9 cellular contexts compared by ENCODE assay signal in the genomic region with DNA sequence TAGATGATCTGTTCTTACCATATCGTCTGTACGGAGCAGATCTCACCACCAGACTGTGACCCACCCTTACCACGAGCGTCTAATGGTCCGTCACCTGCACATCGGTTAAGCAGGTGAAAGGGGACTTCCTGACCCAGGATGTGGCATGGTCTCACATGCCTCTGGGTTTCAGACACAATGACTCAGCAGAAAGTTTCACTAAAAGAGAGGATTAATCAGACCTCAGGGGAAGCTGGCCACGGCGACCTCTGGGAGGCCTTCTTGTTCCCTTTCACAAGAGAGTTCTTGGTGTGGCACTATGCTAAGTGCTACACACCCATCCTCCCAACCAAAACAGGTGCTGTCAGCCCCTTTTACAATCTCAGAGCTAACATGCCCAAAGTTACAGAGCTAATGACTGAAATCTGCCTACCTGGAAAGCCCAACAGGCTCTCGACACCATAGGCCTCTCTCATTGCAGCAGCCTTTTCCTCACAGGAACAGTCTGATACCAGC. TPM values are rescaled to one million over a fixed set of nuclear protein-coding genes. Genes with fewer than 3 reads are reported as not detected.
A peak's percentile ranks its signal among the peaks of the same experiment; 100 is the strongest.
DNase-seq lines count a peak whose midpoint lies in the region; ATAC-seq, FAIRE-seq and TF ChIP-seq lines count a peak whose summit lies in the region.
"Had no signal": no experiment of that assay in that cellular context is flagged by ENCODE, and none has a peak within 500 bp of the region (broad histone marks: within the 10 kb centered on the region; RNA-seq: fewer than 3 reads in every experiment).

No MANE protein-coding gene starts in this region.

- no peak overlapping the region for H4K5ac ChIP-seq in H1 (ENCODE audit: insufficient read length, low read depth, low read length)

- H3K4me3 ChIP-seq in H1 (ENCODE audit: extremely low read depth in 1 of 4, insufficient read depth in 2 of 4, low read depth in 3 of 4, low read length in 4 of 4) (no peak overlapping the region), vagina (no peak overlapping the region)
- H3K4me3 ChIP-seq: thoracic aorta had no signal

- no peak overlapping the region for H3K9ac ChIP-seq in H1 (replicated peaks in 1 of 4; ENCODE audit: extremely low read depth in 1 of 4, low read depth in 3 of 4, low read length in 3 of 4)

- CTCF ChIA-PET in H1 (lab: Charles Lee; ENCODE audit: partially characterized antibody), result interaction anchor here (0.6 to 1.5 kb wide), 2 partner anchors 9 to 124 kb away, joined by 3 to 4 read pairs; no protein-coding TSS in a partner anchor

- 81% methylated on average over 9 of the region's 9 CpGs; no CpG with 5 or more reads in 1 of the 2 experiments for WGBS in H1 (ENCODE audit: extremely low coverage in 1 of 2, insufficient coverage in 1 of 2, insufficient read length in 1 of 2, insufficient replicate concordance in 2 of 2, low coverage in 1 of 2, low lambda C conversion rate in 2 of 2, missing lambda C conversion rate in 1 of 2), 2 experiments

- no peak for TF ChIP-seq POLR2A in H1 (IDR thresholded peaks at IDR 0.05; ENCODE audit: control extremely low read depth in 1 of 2, low read depth in 2 of 2, low read length in 2 of 2)
- TF ChIP-seq POLR2A in vagina (IDR thresholded peaks at IDR 0.05), result no peak

- H2BK5ac ChIP-seq in H1 (ENCODE audit: low read depth, low read length), result peak overlapping the region; percentile 71

- no peak overlapping the region for H4K8ac ChIP-seq in H1 (ENCODE audit: extremely low read depth, insufficient read depth, low read length)

- no peak overlapping the region for H3K14ac ChIP-seq in H1 (ENCODE audit: insufficient read length)

- peaks cover 0 to 9% (median 4%) of the 10 kb centered on the region in 4 experiments; a peak in 6 of 7 replicates for H3K4me1 ChIP-seq in H1 (replicated peaks in 1 of 4; ENCODE audit: control insufficient read depth in 3 of 4, insufficient read depth in 4 of 4, low read length in 3 of 4)
- peaks cover 8% of the 10 kb centered on the region for H3K4me1 ChIP-seq in vagina

- intact Hi-C loops in vagina (cut with DNase I), result no loop called here

- no peak overlapping the region for H3K23ac ChIP-seq in H1 (ENCODE audit: insufficient read length)

- H3K27ac ChIP-seq in H1 (ENCODE audit: low read depth, low read length) (0 out of 2 replicates have a peak overlapping the region, but pooled peaks have one; percentile 14), vagina (no peak overlapping the region)
- H3K27ac ChIP-seq: thoracic aorta had no signal

- H3K79me1 ChIP-seq in H1 (ENCODE audit: low read depth, low read length), result no peaks in the 10 kb centered on the region

- no peak overlapping the region for H2BK120ac ChIP-seq in H1 (replicated peaks; ENCODE audit: low read depth, low read length)

- H3K27me3 ChIP-seq in H1 (replicated peaks in 1 of 4; ENCODE audit: control insufficient read depth in 3 of 4, extremely low read depth in 1 of 4, insufficient read depth in 3 of 4, low read length in 3 of 4), result no peaks in the 10 kb centered on the region
- no peaks in the 10 kb centered on the region for H3K27me3 ChIP-seq in vagina

- POLR2A ChIA-PET in H1 (lab: Charles Lee; ENCODE audit: partially characterized antibody), result interaction anchor here (1.7 kb wide), 1 partner anchor 42 kb away, joined by 4 read pairs; a partner anchor contains a TSS

- H3K18ac ChIP-seq in H1 (ENCODE audit: extremely low read depth, low read length), result peak overlapping the region; percentile 53; the same call in 1 of the 2 replicates

- H3K9me3 Mint-ChIP-seq in stimulated activated naive CD8-positive, alpha-beta T cell treated with anti-CD3 and anti-CD28 coated beads, Interleukin-15, Interleukin-2, amounts not matched to agents 100 ng/mL and 50 ng/mL, for 24 hours, result no peaks in the 10 kb centered on the region

- 0 out of 8 replicates have a peak, but pooled peaks cover 0 to 4% (median 2%) of the 10 kb centered on the region in 4 experiments for H3K36me3 ChIP-seq in H1 (ENCODE audit: control insufficient read depth in 2 of 4, insufficient read depth in 4 of 4, low read length in 3 of 4)
- H3K36me3 ChIP-seq in vagina, result no peaks in the 10 kb centered on the region
- H3K36me3 ChIP-seq: thoracic aorta had no signal

- no peaks in the 10 kb centered on the region for H4K20me1 ChIP-seq in H1 (replicated peaks in 1 of 2; ENCODE audit: control insufficient read depth in 1 of 2, insufficient read depth in 2 of 2, low read length in 2 of 2)

- peak; percentile 46 for DNase-seq in activated CD4-positive, alpha-beta T cell treated with anti-CD3 and anti-CD28 coated beads for 48 hours
- DNase-seq in activated CD4-positive, alpha-beta T cell treated with anti-CD3 and anti-CD28 coated beads for 1 hour, result no peak
- DNase-seq in RCC 7860 (ENCODE audit: low spot score) (peak; percentile 87), H1 (ENCODE audit: low read depth in 1 of 2, low spot score in 2 of 2) (no peak), vagina (ENCODE audit: extremely low spot score in 2 of 2) (no peak), RKO (ENCODE audit: low spot score) (no peak)

- peak in 1 of 2 experiments; percentile 5; a peak in 1 of 4 replicates for TF ChIP-seq RAD21 in H1 (IDR thresholded peaks at IDR 0.05 in 1 of 2, conservative IDR thresholded peaks at IDR 0.05 in 1 of 2; ENCODE audit: low read depth in 2 of 2, low read length in 2 of 2)

- ATAC-seq in HG02885 (IDR thresholded peaks at IDR 0.05; ENCODE audit: poor library complexity, unreplicated experiment), result peak; percentile 93

- peak overlapping the region; percentile 30 for H3K27ac Mint-ChIP-seq in stimulated activated naive CD8-positive, alpha-beta T cell treated with anti-CD3 and anti-CD28 coated beads, Interleukin-15, Interleukin-2, amounts not matched to agents 100 ng/mL and 50 ng/mL, for 24 hours

- FAIRE-seq in RCC 7860 (lab: Jason Lieb, UNC) (no peak), H1 (lab: Jason Lieb, UNC) (no peak)

- no peak overlapping the region for H3K4ac ChIP-seq in H1 (replicated peaks; ENCODE audit: insufficient read length, low read depth, low read length)

- no peak overlapping the region for H3K4me3 Mint-ChIP-seq in stimulated activated naive CD8-positive, alpha-beta T cell treated with anti-CD3 and anti-CD28 coated beads, Interleukin-15, Interleukin-2, amounts not matched to agents 100 ng/mL and 50 ng/mL, for 24 hours

- H3K4me2 ChIP-seq in H1 (ENCODE audit: insufficient read depth in 1 of 2, low read depth in 2 of 2, low read length in 2 of 2), result no peak overlapping the region

- no peak for TF ChIP-seq CTCF in H1 (IDR thresholded peaks at IDR 0.05; ENCODE audit: control extremely low read depth in 1 of 3, insufficient read depth in 1 of 3, low read depth in 1 of 3, low read length in 3 of 3)
- TF ChIP-seq CTCF in vagina (IDR thresholded peaks at IDR 0.05), result no peak

- H3K56ac ChIP-seq in H1 (replicated peaks; ENCODE audit: insufficient read length, low read depth, low read length), result no peak overlapping the region

- H3K4me1 Mint-ChIP-seq in stimulated activated naive CD8-positive, alpha-beta T cell treated with anti-CD3 and anti-CD28 coated beads, Interleukin-15, Interleukin-2, amounts not matched to agents 100 ng/mL and 50 ng/mL, for 24 hours (ENCODE audit: low read depth), result peaks cover 11% of the 10 kb centered on the region

- H2AK5ac ChIP-seq in H1 (ENCODE audit: low read depth, low read length), result no peak overlapping the region

- no peak overlapping the region for H2AFZ ChIP-seq in H1 (ENCODE audit: low read length)

- TF ChIP-seq EP300 in H1 (IDR thresholded peaks at IDR 0.05; ENCODE audit: borderline replicate concordance in 1 of 2, low read depth in 2 of 2, low read length in 2 of 2), result no peak

- H3K36me3 Mint-ChIP-seq in stimulated activated naive CD8-positive, alpha-beta T cell treated with anti-CD3 and anti-CD28 coated beads, Interleukin-15, Interleukin-2, amounts not matched to agents 100 ng/mL and 50 ng/mL, for 24 hours (ENCODE audit: low read depth), result no peaks in the 10 kb centered on the region

- H3K27me3 Mint-ChIP-seq in stimulated activated naive CD8-positive, alpha-beta T cell treated with anti-CD3 and anti-CD28 coated beads, Interleukin-15, Interleukin-2, amounts not matched to agents 100 ng/mL and 50 ng/mL, for 24 hours, result peaks cover 4% of the 10 kb centered on the region

- H2BK12ac ChIP-seq in H1 (ENCODE audit: low read depth, low read length), result peak overlapping the region; percentile 82; the same call in 1 of the 2 replicates

- peak overlapping the region; percentile 31 for H4K91ac ChIP-seq in H1 (replicated peaks; ENCODE audit: insufficient read length, low read length)

- no peak overlapping the region for H2BK15ac ChIP-seq in H1 (ENCODE audit: low read length)

- H2BK20ac ChIP-seq in H1 (ENCODE audit: low read length), result peak overlapping the region; percentile 82; the same call in 1 of the 2 replicates

- no peaks in the 10 kb centered on the region for H3K79me2 ChIP-seq in H1 (ENCODE audit: control insufficient read depth in 1 of 2, insufficient read depth in 2 of 2, low read length in 2 of 2)

- 0 out of 4 replicates have a peak, but pooled peaks cover 0 to 2% of the 10 kb centered on the region in 2 experiments for H3K9me3 ChIP-seq in H1 (ENCODE audit: insufficient read depth in 2 of 2, low read depth in 1 of 2, low read length in 1 of 2)
- no peaks in the 10 kb centered on the region for H3K9me3 ChIP-seq in vagina
- H3K9me3 ChIP-seq: thoracic aorta had no signal

- no peaks in the 10 kb centered on the region for H3K23me2 ChIP-seq in H1 (ENCODE audit: low read depth, low read length)

TF ChIP-seq in H1, 55 proteins besides CTCF, POLR2A, EP300 and RAD21:
- TF ChIP-seq BACH1 (IDR thresholded peaks at IDR 0.05; ENCODE audit: low read length) (peak; percentile 97), MAFK (IDR thresholded peaks at IDR 0.05; ENCODE audit: low read depth, low read length) (peak; percentile 89), BRCA1 (IDR thresholded peaks at IDR 0.05; ENCODE audit: low read depth, low read length) (no peak), TAF1 (IDR thresholded peaks at IDR 0.05; ENCODE audit: low read depth, low read length) (0 out of 2 replicates have a peak, but pooled peaks have one; percentile 8), POLR2AphosphoS5 (IDR thresholded peaks at IDR 0.05; ENCODE audit: low read depth, low read length) (no peak), CREB1 (IDR thresholded peaks at IDR 0.05) (no peak)

RNA-seq across cellular contexts. Expression of a gene that starts 41.6 kb away (rescaled TPM):
- total RNA-seq in H1 (2021; fragmentation: NEBNext Ultra II Directional; extraction: Animal tissue kit (Norgen Biotek cat#: 25700)), result 12.3 and 12.8 TPM in 2 replicates
- 4.9 and 6.4 TPM in 2 replicates for polyA plus RNA-seq in H1 (2011; rRNA removed)
- polyA plus RNA-seq in H1 (2011; cell fraction: cytosol; rRNA removed), result 5.4 TPM
- 9.9 TPM for polyA plus RNA-seq in H1 (2011; cell fraction: nucleus; rRNA removed)
- 4.9 to 6.5 TPM (median 5.8 TPM) in 4 replicates for polyA plus RNA-seq in H1 (2012, experiment 1 of 2)
- 2.8 TPM for polyA plus RNA-seq in H1 (2012, experiment 2 of 2)
- 8.3 TPM for polyA plus RNA-seq in H1 (2013, experiment 1 of 2)
- polyA plus RNA-seq in H1 (2013, experiment 2 of 2), result 8.3 TPM
- polyA minus RNA-seq in H1 (2011; rRNA and poly(A)+ RNA removed), result 38.0 and 39.6 TPM in 2 replicates
- 6.9 TPM for polyA minus RNA-seq in H1 (2011; cell fraction: cytosol; rRNA and poly(A)+ RNA removed)
- polyA minus RNA-seq in H1 (2011; cell fraction: nucleus; rRNA and poly(A)+ RNA removed), result 54.7 TPM
- 7.6 TPM for total RNA-seq in vagina

Comparison
In these comparisons a context has a peak if more than half of its experiments do, and no peak if none do; other contexts are left out.
1. DNase-seq: peak in activated CD4-positive, alpha-beta T cell treated with anti-CD3 and anti-CD28 coated beads for 48 hours (single experiment) and RCC 7860 (single experiment); none in activated CD4-positive, alpha-beta T cell treated with anti-CD3 and anti-CD28 coated beads for 1 hour (single experiment), H1 (0 of 2), vagina (0 of 2) and RKO (single experiment).